ENCODE assay signal across 28 cellular contexts in the genomic region with DNA sequence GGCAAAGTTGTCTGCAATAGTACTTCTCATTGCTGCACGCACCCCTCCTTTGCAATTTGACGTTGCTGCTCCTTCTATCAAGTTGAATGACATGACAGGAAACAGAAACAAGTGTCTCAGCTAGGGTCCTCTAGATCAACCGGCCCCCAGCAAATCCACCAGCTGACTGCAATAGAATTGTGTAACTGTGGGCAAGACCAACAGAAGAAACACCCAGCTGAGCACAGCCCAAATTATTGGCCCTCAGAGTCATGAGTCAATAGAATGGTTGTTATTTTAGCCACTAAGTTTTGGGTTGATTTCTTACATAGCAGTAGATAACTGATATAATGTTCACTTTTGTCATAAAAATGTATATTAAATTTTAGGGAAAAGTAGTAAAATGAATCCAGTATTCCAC.
"Had no signal": no experiment of that assay in that cellular context is flagged by ENCODE, and none has a peak within 500 bp of the region (broad histone marks: within the 10 kb centered on the region; RNA-seq: fewer than 3 reads in every experiment).

No MANE protein-coding gene starts in this region.

- ATAC-seq: heart right ventricle; left cardiac atrium; left lung; mucosa of descending colon; natural killer cell treated with Interleukin-12 subunit alpha and Interleukin-12 subunit beta and Interleukin-15 and Interleukin-18, amount 100 ng/mL, for 72 hours; stimulated activated effector memory CD8-positive, alpha-beta T cell treated with anti-CD3 and anti-CD28 coated beads, Interleukin-12 subunit alpha, Interleukin-12 subunit beta, amount 100 ng/mL, for 72 hours had no signal

- H3K27ac ChIP-seq: coronary artery, esophagus squamous epithelium, heart right ventricle, left lung, neutrophil, parathyroid adenoma, right atrium auricular region, sigmoid colon, stomach, thyroid gland had no signal

- H3K27me3 ChIP-seq: esophagus squamous epithelium, left lung, neutrophil, right atrium auricular region, sigmoid colon, stomach, thyroid gland had no signal

- H3K79me2 ChIP-seq: parathyroid adenoma had no signal

- H2AFZ ChIP-seq: parathyroid adenoma had no signal

- H3K4me1 Mint-ChIP-seq: mesothelial cell of epicardium; naive B cell; neural crest cell; stimulated activated effector memory CD8-positive, alpha-beta T cell treated with anti-CD3 and anti-CD28 coated beads, Interleukin-12 subunit alpha, Interleukin-12 subunit beta, amount 100 ng/mL, for 72 hours had no signal

- H3K4me3 Mint-ChIP-seq: mesothelial cell of epicardium; naive B cell; natural killer cell treated with Interleukin-12 subunit alpha and Interleukin-12 subunit beta and Interleukin-15 and Interleukin-18, amount 100 ng/mL, for 72 hours; neural crest cell; stimulated activated effector memory CD8-positive, alpha-beta T cell treated with anti-CD3 and anti-CD28 coated beads, Interleukin-12 subunit alpha, Interleukin-12 subunit beta, amount 100 ng/mL, for 72 hours had no signal

- DNase-seq: dermis blood vessel endothelial cell; effector memory CD4-positive, alpha-beta T cell; esophagus squamous epithelium; foreskin melanocyte; glutamatergic neuron; heart right ventricle; hippocampal formation; left cardiac atrium; left lung; mesenchymal stem cell; mucosa of descending colon; naive B cell; sigmoid colon; stimulated activated CD4-positive, alpha-beta T cell treated with anti-CD3 and anti-CD28 coated beads, Interleukin-2, amount 100 ng/mL, for 24 hours; stimulated activated CD4-positive, alpha-beta T cell treated with anti-CD3 and anti-CD28 coated beads, Interleukin-4, amount 100 ng/mL, for 24 hours; stimulated activated naive CD4-positive, alpha-beta T cell treated with Interleukin-2 at 50 U/mL for 16 hours; stomach; thyroid gland; trophoblast cell had no signal

- H3K27ac Mint-ChIP-seq: mesothelial cell of epicardium; naive B cell; natural killer cell treated with Interleukin-12 subunit alpha and Interleukin-12 subunit beta and Interleukin-15 and Interleukin-18, amount 100 ng/mL, for 72 hours; progenitor cell of endocrine pancreas; stimulated activated effector memory CD8-positive, alpha-beta T cell treated with anti-CD3 and anti-CD28 coated beads, Interleukin-12 subunit alpha, Interleukin-12 subunit beta, amount 100 ng/mL, for 72 hours had no signal

- H3K9me3 Mint-ChIP-seq: mesothelial cell of epicardium; natural killer cell treated with Interleukin-12 subunit alpha and Interleukin-12 subunit beta and Interleukin-15 and Interleukin-18, amount 100 ng/mL, for 72 hours; stimulated activated effector memory CD8-positive, alpha-beta T cell treated with anti-CD3 and anti-CD28 coated beads, Interleukin-12 subunit alpha, Interleukin-12 subunit beta, amount 100 ng/mL, for 72 hours had no signal

- H3K36me3 Mint-ChIP-seq: mesothelial cell of epicardium; naive B cell; natural killer cell treated with Interleukin-12 subunit alpha and Interleukin-12 subunit beta and Interleukin-15 and Interleukin-18, amount 100 ng/mL, for 72 hours; stimulated activated effector memory CD8-positive, alpha-beta T cell treated with anti-CD3 and anti-CD28 coated beads, Interleukin-12 subunit alpha, Interleukin-12 subunit beta, amount 100 ng/mL, for 72 hours had no signal

- H3K4me3 ChIP-seq: coronary artery, esophagus squamous epithelium, heart right ventricle, left lung, mucosa of descending colon, right atrium auricular region, sigmoid colon, stomach, thyroid gland had no signal

- H3K4me1 ChIP-seq: esophagus squamous epithelium, parathyroid adenoma, sigmoid colon, stomach, thyroid gland had no signal

- H3K36me3 ChIP-seq: esophagus squamous epithelium, heart right ventricle, left lung, neutrophil, right atrium auricular region, sigmoid colon, stomach, thyroid gland had no signal
